10 cellular contexts compared by ENCODE assay signal in genomic region chr16:69599731-69600130, GRCh38.
"Had no signal": no experiment of that assay in that cellular context is flagged by ENCODE, and none has a peak within 500 bp of the region (broad histone marks: within the 10 kb centered on the region; RNA-seq: fewer than 3 reads in every experiment).

No MANE protein-coding gene starts in this region.

- H3K9me3 ChIP-seq: sigmoid colon, upper lobe of right lung had no signal

- H3K4me3 ChIP-seq: hepatocyte, sigmoid colon, upper lobe of right lung had no signal

- DNase-seq: activated T-cell treated with anti-CD3 and anti-CD28 coated beads, Interleukin-2, amount 50 U/mL, for 1 hour; caudate nucleus; effector memory CD4-positive, alpha-beta T cell; naive thymus-derived CD4-positive, alpha-beta T cell; sigmoid colon; stimulated activated CD4-positive, alpha-beta T cell treated with anti-CD3 and anti-CD28 coated beads, Interleukin-2, amount 100 ng/mL, for 24 hours; stimulated activated naive CD4-positive, alpha-beta T cell; upper lobe of right lung had no signal

- H3K27me3 ChIP-seq: hepatocyte, sigmoid colon, upper lobe of right lung had no signal

- ATAC-seq: activated CD4-positive, CD25-positive, alpha-beta regulatory T cell treated with anti-CD3 and anti-CD28 coated beads, Interleukin-2, amount 50 U/mL, for 24 hours; naive thymus-derived CD4-positive, alpha-beta T cell had no signal

- H3K4me2 ChIP-seq: hepatocyte had no signal

- H3K36me3 ChIP-seq: sigmoid colon, upper lobe of right lung had no signal

- H3K27me3 Mint-ChIP-seq: naive thymus-derived CD4-positive, alpha-beta T cell had no signal

- H3K27ac ChIP-seq: hepatocyte, sigmoid colon, upper lobe of right lung had no signal

- H2AFZ ChIP-seq: hepatocyte had no signal

- H3K4me1 ChIP-seq: upper lobe of right lung had no signal
